ENCODE assay signal across 8 cellular contexts in the genomic region with DNA sequence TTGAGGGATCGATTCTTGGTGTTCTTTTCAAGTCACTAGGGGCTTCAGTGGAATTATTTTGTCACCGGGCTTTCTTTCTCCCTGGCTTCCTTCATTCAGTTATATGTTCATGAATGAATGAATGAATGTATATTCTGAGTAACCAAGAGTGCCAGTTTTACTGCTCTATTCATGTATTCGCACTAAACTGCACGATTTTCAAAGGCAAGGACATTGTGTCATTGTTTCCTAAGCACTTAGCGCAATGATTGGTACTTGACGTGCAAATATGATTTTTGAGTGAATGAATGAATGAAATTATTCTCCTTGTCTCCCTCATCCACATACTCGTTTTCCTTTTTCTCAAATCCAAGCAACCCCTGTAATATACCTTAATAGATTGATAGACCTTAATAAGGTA. TPM values are rescaled to one million over a fixed set of nuclear protein-coding genes. Genes with fewer than 3 reads are reported as not detected.
A peak's percentile ranks its signal among the peaks of the same experiment; 100 is the strongest.
DNase-seq lines count a peak whose midpoint lies in the region; ATAC-seq and TF ChIP-seq lines count a peak whose summit lies in the region.

No MANE protein-coding gene starts in this region.

- H4K20me1 ChIP-seq in PC-9 (ENCODE audit: insufficient read depth), result no peaks in the 10 kb centered on the region

- POLR2A ChIA-PET in PC-9 (lab: Charles Lee; ENCODE audit: unreplicated experiment), result no interaction called here

- peaks cover 8% of the 10 kb centered on the region; the same call in 1 of the 2 replicates for H3F3A ChIP-seq in PC-9 (ENCODE audit: insufficient read depth, low read depth)

- BruUV-seq in PC-9 (replicated peaks; lab: Mats Ljungman, UMichigan), result no TSS peak

- no peaks in the 10 kb centered on the region for H3K9me2 ChIP-seq in PC-9 (ENCODE audit: insufficient read depth)

- H3K4me1 ChIP-seq in PC-9 (replicated peaks; ENCODE audit: insufficient read depth) (peaks cover 7% of the 10 kb centered on the region), esophagus (ENCODE audit: control insufficient read depth in 2 of 2, insufficient read depth in 2 of 2, low read length in 1 of 2) (no peaks in the 10 kb centered on the region), rectal smooth muscle tissue (ENCODE audit: control insufficient read depth, insufficient read depth, low read length) (no peaks in the 10 kb centered on the region)

- H3K27ac ChIP-seq in PC-9 (peak overlapping the region; percentile 83), esophagus (ENCODE audit: low read depth in 2 of 2, low read length in 1 of 2) (peak overlapping the region in 1 of 2 donors; percentile 93), rectal smooth muscle tissue (ENCODE audit: low read depth, low read length) (peak overlapping the region; percentile 86)

- H3K27me3 ChIP-seq in PC-9 (ENCODE audit: insufficient read depth, low read depth) (no peaks in the 10 kb centered on the region), esophagus (ENCODE audit: control insufficient read depth in 1 of 2, insufficient read depth in 2 of 2, low read length in 2 of 2) (no peaks in the 10 kb centered on the region), rectal smooth muscle tissue (ENCODE audit: control insufficient read depth, insufficient read depth, low read length) (no peaks in the 10 kb centered on the region)

- 59 to 68% methylated on average over 7 of the region's 7 CpGs for WGBS in esophagus, 2 donors

- H3K4me3 ChIP-seq in GM12875 (ENCODE audit: low read depth, low read length) (peak overlapping the region; percentile 81), PC-9 (peak overlapping the region; percentile 80), esophagus (ENCODE audit: low read depth in 1 of 2, low read length in 2 of 2) (peak overlapping the region; percentile 78 to 92), rectal smooth muscle tissue (ENCODE audit: low read length) (peak overlapping the region; percentile 82)

- H3K79me2 ChIP-seq in PC-9 (ENCODE audit: low read depth), result peaks cover 22% of the 10 kb centered on the region

- intact Hi-C loops in PC-9 (cut with micrococcal nuclease; ENCODE audit: unreplicated experiment), result no loop called here

- peak overlapping the region; percentile 92 for H2AFZ ChIP-seq in PC-9

- CTCF ChIA-PET in PC-9 (lab: Charles Lee), result no interaction called here

- DNase-seq in PC-9 (no peak), occipital lobe (lab: John Stamatoyannopoulos, UW) (no peak)

- peak overlapping the region; percentile 94 for H3K4me2 ChIP-seq in PC-9

- H3K9ac ChIP-seq in rectal smooth muscle tissue (ENCODE audit: low read length), result no peak overlapping the region

- TF ChIP-seq CTCF in GM12875 (IDR thresholded peaks at IDR 0.05; ENCODE audit: borderline replicate concordance, insufficient read depth, low read depth, low read length), result no peak
- no peak for TF ChIP-seq CTCF in PC-9 (conservative IDR thresholded peaks at IDR 0.05)

- ATAC-seq in HG03097 (IDR thresholded peaks at IDR 0.05; ENCODE audit: low FRiP score, unreplicated experiment), result no peak
- ATAC-seq in HG03135 (IDR thresholded peaks at IDR 0.05; ENCODE audit: unreplicated experiment), result no peak
- ATAC-seq in GM18909 (IDR thresholded peaks at IDR 0.05; ENCODE audit: poor library complexity, unreplicated experiment), result no peak

- H3K9me3 ChIP-seq in PC-9 (ENCODE audit: insufficient read depth, low read depth) (no peaks in the 10 kb centered on the region), esophagus (ENCODE audit: control insufficient read depth in 2 of 2, insufficient read depth in 1 of 2, low read depth in 1 of 2, low read length in 1 of 2) (no peaks in the 10 kb centered on the region)

- H3K36me3 ChIP-seq in PC-9 (ENCODE audit: low read depth), result no peaks in the 10 kb centered on the region
- H3K36me3 ChIP-seq in esophagus (ENCODE audit: control insufficient read depth in 2 of 2, insufficient read depth in 2 of 2, low read length in 1 of 2), result no peaks in the 10 kb centered on the region
- no peaks in the 10 kb centered on the region for H3K36me3 ChIP-seq in rectal smooth muscle tissue (ENCODE audit: control insufficient read depth, insufficient read depth, low read length)

RNA-seq across cellular contexts. Expression of a gene that starts 0.8 kb away (rescaled TPM):
- total RNA-seq in PC-9 (2021), result 8.9 and 13.4 TPM in 2 replicates
- 1 to 10 TPM; 1.8 to 2.0 TPM for polyA plus RNA-seq in esophagus
- 12.3 TPM for total RNA-seq in occipital lobe

RNA-seq across cellular contexts. Expression of a gene that starts 34.8 kb away (rescaled TPM):
- total RNA-seq in PC-9 (2021) (71.8 and 102 TPM in 2 replicates), occipital lobe (179 TPM)
- 100 to 1,000 TPM; 149 to 178 TPM for polyA plus RNA-seq in esophagus
